10 cellular contexts compared by ENCODE assay signal in the genomic region with DNA sequence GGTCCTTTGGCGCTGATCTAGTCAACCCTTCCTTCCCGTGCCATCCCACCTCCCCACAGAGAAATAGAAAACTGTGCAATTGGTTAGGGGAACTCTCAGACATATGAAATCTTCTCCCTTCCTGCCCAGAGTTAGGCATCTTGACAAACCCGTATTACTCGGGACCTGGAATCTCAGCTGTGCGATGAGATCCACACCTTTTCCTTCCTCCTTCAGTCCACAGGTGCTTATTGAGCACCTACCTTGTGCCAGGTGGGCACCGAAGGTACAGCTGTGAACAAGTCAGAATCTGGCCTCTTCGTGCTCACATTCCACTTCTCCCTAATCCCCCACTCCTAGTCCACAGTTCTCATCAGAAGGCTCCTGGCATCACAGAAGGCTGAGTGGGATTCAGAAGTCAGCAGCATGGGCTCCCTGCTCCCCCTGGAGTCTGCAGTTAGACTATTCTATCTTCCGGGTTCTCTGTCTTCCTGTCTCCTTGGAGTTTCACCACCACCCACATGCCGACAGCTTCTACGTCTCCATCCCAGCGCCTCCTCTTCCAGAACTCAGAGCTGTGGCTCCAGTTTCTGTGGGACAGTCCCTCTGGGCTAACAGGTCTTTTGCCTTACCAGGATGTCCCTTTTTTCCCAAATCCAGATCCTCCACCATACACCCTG. TPM values are rescaled to one million over a fixed set of nuclear protein-coding genes. Genes with fewer than 3 reads are reported as not detected.
DNase-seq lines count a peak whose midpoint lies in the region; ATAC-seq, FAIRE-seq and TF ChIP-seq lines count a peak whose summit lies in the region.
"Had no signal": no experiment of that assay in that cellular context is flagged by ENCODE, and none has a peak within 500 bp of the region (broad histone marks: within the 10 kb centered on the region; RNA-seq: fewer than 3 reads in every experiment).

No MANE protein-coding gene starts in this region.

- TF ChIP-seq CTCF in activated CD8-positive, alpha-beta T cell treated with anti-CD3 and anti-CD28 coated beads for 36 hours (IDR thresholded peaks at IDR 0.05) = peak; percentile 54
- peak; percentile 48 for TF ChIP-seq CTCF in LNCAP (IDR thresholded peaks at IDR 0.05)
- TF ChIP-seq CTCF in bronchial epithelial cell (IDR thresholded peaks at IDR 0.05; ENCODE audit: insufficient read depth, low read length, severe bottlenecking) = no peak
- TF ChIP-seq CTCF in spleen (IDR thresholded peaks at IDR 0.05 in 8 of 11, conservative IDR thresholded peaks at IDR 0.05 in 3 of 11) = peak in 6 of 11 experiments; percentile 3 to 58 (median 20)

- H3K4me1 ChIP-seq in spleen = peaks cover 0 to 14% (median 7%) of the 10 kb centered on the region in 6 donors
- H3K4me1 ChIP-seq: Caco-2 had no signal

- no peaks in the 10 kb centered on the region for H3K9me3 ChIP-seq in spleen
- H3K9me3 ChIP-seq: Caco-2 had no signal

- no peak overlapping the region for H3K4me3 Mint-ChIP-seq in activated CD8-positive, alpha-beta T cell treated with anti-CD3 and anti-CD28 coated beads for 36 hours
- no peak overlapping the region for H3K4me3 Mint-ChIP-seq in activated CD8-positive, alpha-beta T cell treated with anti-CD3 and anti-CD28 coated beads, Interleukin-2, amount 10 ng/mL, durations not matched to agents 7 days and 5 days

- H3K4me3 ChIP-seq in bronchial epithelial cell (ENCODE audit: low read depth, low read length) (no peak overlapping the region), spleen (no peak overlapping the region)

- POLR2A ChIA-PET in activated CD8-positive, alpha-beta T cell treated with anti-CD3 and anti-CD28 coated beads for 36 hours (lab: Charles Lee) = interaction anchor here (0.9 to 1.4 kb wide), 3 partner anchors 48 to 55 kb away, joined by 3 to 4 read pairs (median 3); no protein-coding TSS in a partner anchor
- POLR2A ChIA-PET in activated CD8-positive, alpha-beta T cell treated with anti-CD3 and anti-CD28 coated beads, Interleukin-2, amount 10 ng/mL, durations not matched to agents 7 days and 5 days (lab: Charles Lee) = interaction anchor here (0.5 to 1.1 kb wide), 5 partner anchors 8 to 830 kb away, joined by 3 to 6 read pairs (median 3); no protein-coding TSS in a partner anchor

- intact Hi-C loops in activated CD8-positive, alpha-beta T cell treated with anti-CD3 and anti-CD28 coated beads for 36 hours (cut with micrococcal nuclease) = loop anchor here (1.0 to 2.0 kb wide), 2 partner anchors 51 to 82 kb away; no protein-coding TSS in a partner anchor
- intact Hi-C loops in spleen (cut with DNase I; ENCODE audit: low total_unique reads) = loop anchor here (2.0 to 5.0 kb wide), 2 partner anchors 84 to 199 kb away; no protein-coding TSS in a partner anchor

- H3K4me1 Mint-ChIP-seq in activated CD8-positive, alpha-beta T cell treated with anti-CD3 and anti-CD28 coated beads for 36 hours (ENCODE audit: low read depth) = peaks cover 28% of the 10 kb centered on the region
- peaks cover 19% of the 10 kb centered on the region for H3K4me1 Mint-ChIP-seq in activated CD8-positive, alpha-beta T cell treated with anti-CD3 and anti-CD28 coated beads, Interleukin-2, amount 10 ng/mL, durations not matched to agents 7 days and 5 days (ENCODE audit: low read depth)

- CTCF ChIA-PET in activated CD8-positive, alpha-beta T cell treated with anti-CD3 and anti-CD28 coated beads for 36 hours (lab: Charles Lee) = interaction anchor here (0.6 to 6.6 kb wide), 30 partner anchors 8 to 1198 kb away, joined by 3 to 128 read pairs (median 7); partner anchors contain the start of gene DMBX1
- CTCF ChIA-PET in activated CD8-positive, alpha-beta T cell treated with anti-CD3 and anti-CD28 coated beads, Interleukin-2, amount 10 ng/mL, durations not matched to agents 7 days and 5 days (lab: Charles Lee) = interaction anchor here (0.6 to 6.4 kb wide), 29 partner anchors 9 to 664 kb away, joined by 3 to 154 read pairs (median 5); partner anchors contain the start of gene MOB3C

- H3K27me3 ChIP-seq in bronchial epithelial cell (ENCODE audit: control insufficient read depth, insufficient read depth, low read length) = no peaks in the 10 kb centered on the region
- peaks cover 0 to 93% (median 16%) of the 10 kb centered on the region in 7 donors for H3K27me3 ChIP-seq in spleen (replicated peaks in 1 of 7)

- no peak for ATAC-seq in activated CD8-positive, alpha-beta T cell treated with anti-CD3 and anti-CD28 coated beads for 36 hours
- ATAC-seq in activated CD8-positive, alpha-beta T cell treated with anti-CD3 and anti-CD28 coated beads, Interleukin-2, amount 10 ng/mL, durations not matched to agents 7 days and 5 days = no peak

- TF ChIP-seq POLR2A in spleen (IDR thresholded peaks at IDR 0.05) (no peak), erythroblast (IDR thresholded peaks at IDR 0.05; ENCODE audit: low read length) (no peak)

- DNase-seq in activated CD8-positive, alpha-beta T cell treated with anti-CD3 and anti-CD28 coated beads for 36 hours = no peak
- no peak for DNase-seq in activated CD8-positive, alpha-beta T cell treated with anti-CD3 and anti-CD28 coated beads, Interleukin-2, amount 10 ng/mL, durations not matched to agents 7 days and 5 days
- DNase-seq in bronchial epithelial cell (ENCODE audit: low read depth) = no peak
- DNase-seq in spleen = no peak
- DNase-seq in SHP77 (lab: John Stamatoyannopoulos, UW) = no peak
- no peak for DNase-seq in urothelium cell line (ENCODE audit: low spot score)
- no peak for DNase-seq in erythroblast (lab: John Stamatoyannopoulos, UW)

- FAIRE-seq in bronchial epithelial cell (lab: Jason Lieb, UNC) = peak; percentile 43
- FAIRE-seq in urothelium cell line (lab: Jason Lieb, UNC) = no peak

- 33 to 43% (median 35%) methylated on average over 11 of the region's 11 CpGs for WGBS in spleen, 5 donors

- H3K27me3 Mint-ChIP-seq in activated CD8-positive, alpha-beta T cell treated with anti-CD3 and anti-CD28 coated beads for 36 hours = peaks cover 37% of the 10 kb centered on the region
- peaks cover 18% of the 10 kb centered on the region for H3K27me3 Mint-ChIP-seq in activated CD8-positive, alpha-beta T cell treated with anti-CD3 and anti-CD28 coated beads, Interleukin-2, amount 10 ng/mL, durations not matched to agents 7 days and 5 days (ENCODE audit: low read depth)

- H3K36me3 Mint-ChIP-seq in activated CD8-positive, alpha-beta T cell treated with anti-CD3 and anti-CD28 coated beads for 36 hours (ENCODE audit: low read depth) = no peaks in the 10 kb centered on the region
- no peaks in the 10 kb centered on the region for H3K36me3 Mint-ChIP-seq in activated CD8-positive, alpha-beta T cell treated with anti-CD3 and anti-CD28 coated beads, Interleukin-2, amount 10 ng/mL, durations not matched to agents 7 days and 5 days (ENCODE audit: low read depth)

- no peaks in the 10 kb centered on the region for H3K9me3 Mint-ChIP-seq in activated CD8-positive, alpha-beta T cell treated with anti-CD3 and anti-CD28 coated beads for 36 hours
- no peaks in the 10 kb centered on the region for H3K9me3 Mint-ChIP-seq in activated CD8-positive, alpha-beta T cell treated with anti-CD3 and anti-CD28 coated beads, Interleukin-2, amount 10 ng/mL, durations not matched to agents 7 days and 5 days (ENCODE audit: insufficient read depth)

- no peaks in the 10 kb centered on the region for H3K36me3 ChIP-seq in bronchial epithelial cell (ENCODE audit: control insufficient read depth, insufficient read depth, low read length)
- H3K36me3 ChIP-seq in spleen = no peaks in the 10 kb centered on the region

- H3K27ac ChIP-seq in spleen = no peak overlapping the region

- no peak overlapping the region for H3K27ac Mint-ChIP-seq in activated CD8-positive, alpha-beta T cell treated with anti-CD3 and anti-CD28 coated beads for 36 hours
- H3K27ac Mint-ChIP-seq in activated CD8-positive, alpha-beta T cell treated with anti-CD3 and anti-CD28 coated beads, Interleukin-2, amount 10 ng/mL, durations not matched to agents 7 days and 5 days = no peak overlapping the region

RNA-seq across cellular contexts. Expression of gene KNCN, which starts 23.0 kb away (rescaled TPM):
- total RNA-seq in activated CD8-positive, alpha-beta T cell treated with anti-CD3 and anti-CD28 coated beads for 36 hours = not detected
- total RNA-seq in activated CD8-positive, alpha-beta T cell treated with anti-CD3 and anti-CD28 coated beads, Interleukin-2, amount 10 ng/mL, durations not matched to agents 7 days and 5 days = not detected
- not detected in 2 replicates for total RNA-seq in bronchial epithelial cell
- not detected for total RNA-seq in spleen
- polyA plus RNA-seq in spleen = not detected
- total RNA-seq: Caco-2, left lobe of liver had no signal

RNA-seq across cellular contexts. Expression of gene DMBX1, which starts 38.8 kb away (rescaled TPM):
- under 1 TPM in 1 of 2 experiments, not detected in 1; 0.09 TPM for total RNA-seq in activated CD8-positive, alpha-beta T cell treated with anti-CD3 and anti-CD28 coated beads for 36 hours
- total RNA-seq in activated CD8-positive, alpha-beta T cell treated with anti-CD3 and anti-CD28 coated beads, Interleukin-2, amount 10 ng/mL, durations not matched to agents 7 days and 5 days = under 1 TPM in 1 of 2 experiments, not detected in 1; 0.08 TPM
- total RNA-seq in bronchial epithelial cell (not detected in 2 replicates), spleen (not detected)
- not detected for polyA plus RNA-seq in spleen
- total RNA-seq: left lobe of liver had no signal
